17 cellular contexts compared by ENCODE assay signal in the genomic region with DNA sequence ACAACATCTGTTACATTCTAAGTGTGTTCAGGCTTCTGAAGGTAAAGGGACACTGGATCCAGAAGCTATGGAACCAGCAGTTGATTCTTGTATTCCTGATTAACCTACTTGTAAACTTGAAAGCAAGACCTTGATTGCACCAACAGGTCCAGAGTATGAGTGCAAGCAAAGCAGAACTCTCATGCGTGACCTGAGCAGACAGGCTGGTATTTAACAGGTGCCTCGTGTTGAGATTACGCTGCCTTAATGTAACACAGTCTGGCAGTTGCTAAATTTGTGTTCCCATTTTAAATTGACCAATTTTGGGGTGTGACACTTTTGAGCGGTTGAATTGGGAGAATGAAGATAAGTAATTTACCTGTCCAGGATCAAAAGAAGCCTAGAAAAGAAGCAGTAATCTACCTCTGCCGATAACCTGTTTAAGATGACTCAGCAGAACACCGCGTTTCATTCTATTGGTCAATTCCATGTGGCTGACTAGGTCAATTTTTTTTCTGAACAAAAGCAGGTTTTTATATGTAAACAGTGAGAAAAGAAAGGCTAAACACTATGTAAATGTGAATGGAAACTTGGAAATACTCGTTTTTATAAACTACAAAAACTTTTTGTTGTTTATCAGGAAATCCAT.
A peak's percentile ranks its signal among the peaks of the same experiment; 100 is the strongest.
DNase-seq lines count a peak whose midpoint lies in the region; ATAC-seq, FAIRE-seq and TF ChIP-seq lines count a peak whose summit lies in the region.
"Had no signal": no experiment of that assay in that cellular context is flagged by ENCODE, and none has a peak within 500 bp of the region (broad histone marks: within the 10 kb centered on the region; RNA-seq: fewer than 3 reads in every experiment).

No MANE protein-coding gene starts in this region.

- no peaks in the 10 kb centered on the region for H3K27me3 ChIP-seq in right lobe of liver
- H3K27me3 ChIP-seq: BE2C, ovary, suprapubic skin had no signal

- no peak for TF ChIP-seq RAD21 in A549 (conservative IDR thresholded peaks at IDR 0.05 in 1 of 2, IDR thresholded peaks at IDR 0.05 in 1 of 2)

- POLR2A ChIA-PET in A549 (lab: Yijun Ruan, JAX), result no interaction called here

- ATAC-seq in A549, result no peak
- no peak for ATAC-seq in activated naive CD8-positive, alpha-beta T cell treated with anti-CD3 and anti-CD28 coated beads, Interleukin-2, amount 50 U/mL, for 24 hours
- peak; percentile 32 to 56 (median 46) for ATAC-seq in right lobe of liver
- no peak for ATAC-seq in GM18517 (IDR thresholded peaks at IDR 0.05; ENCODE audit: unreplicated experiment)

- H3K9me3 ChIP-seq in A549 (no peaks in the 10 kb centered on the region), right lobe of liver (no peaks in the 10 kb centered on the region)
- H3K9me3 ChIP-seq: BE2C, ovary, suprapubic skin had no signal

- H3K36me3 ChIP-seq in right lobe of liver, result peaks cover 0 to 40% (median 3%) of the 10 kb centered on the region in 4 donors
- H3K36me3 ChIP-seq: ovary had no signal

- TF ChIP-seq EP300 in A549 (IDR thresholded peaks at IDR 0.05), result no peak

- intact Hi-C loops in right lobe of liver (cut with DNase I), result no loop called here

- DNase-seq in A549 (ENCODE audit: low read depth in 1 of 2, low spot score in 1 of 2), result no peak
- DNase-seq in Caki2 (ENCODE audit: low read depth), result peak; percentile 16
- DNase-seq in activated naive CD8-positive, alpha-beta T cell treated with anti-CD3 and anti-CD28 coated beads, Interleukin-2, amount 50 U/mL, for 24 hours, result no peak
- no peak for DNase-seq in right lobe of liver
- no peak for DNase-seq in 8988T
- DNase-seq in iPS-NIHi7 (ENCODE audit: extremely low spot score), result no peak
- DNase-seq: BE2C; NCI-H2107; NCI-H524 treated with DMSO at 0.1 percent for 48 hours; ovary; SIG-M5; stimulated activated CD4-positive, alpha-beta T cell treated with anti-CD3 and anti-CD28 coated beads, Interleukin-4, amount 100 ng/mL, for 1 hour had no signal

- TF ChIP-seq CTCF in A549 (IDR thresholded peaks at IDR 0.05) (no peak), right lobe of liver (IDR thresholded peaks at IDR 0.05) (no peak)

- H3K4me3 ChIP-seq in A549, result no peak overlapping the region
- H3K4me3 ChIP-seq in right lobe of liver, result no peak overlapping the region
- H3K4me3 ChIP-seq: coronary artery, ovary, suprapubic skin had no signal

- H3K4me2 ChIP-seq in A549, result no peak overlapping the region

- CTCF ChIA-PET in A549 (lab: Yijun Ruan, JAX), result no interaction called here

- peak overlapping the region; percentile 55 for H3K27ac Mint-ChIP-seq in activated naive CD8-positive, alpha-beta T cell treated with anti-CD3 and anti-CD28 coated beads, Interleukin-2, amount 50 U/mL, for 24 hours
- H3K27ac Mint-ChIP-seq: T-helper 1 cell treated with Interleukin-12 subunit alpha and Interleukin-12 subunit beta and Interleukin-4 antibody, amounts not matched to agents 30 μg/mL and 1 μg/mL, for 36 hours had no signal

- 85% methylated on average over 8 of the region's 8 CpGs for WGBS in A549 (ENCODE audit: missing lambda C conversion rate)
- WGBS in right lobe of liver (ENCODE audit: insufficient coverage, low coverage, low lambda C conversion rate, missing lambda C conversion rate), result 73% methylated on average over 8 of the region's 8 CpGs

- peaks cover 3% of the 10 kb centered on the region for H3K4me1 Mint-ChIP-seq in activated naive CD8-positive, alpha-beta T cell treated with anti-CD3 and anti-CD28 coated beads, Interleukin-2, amount 50 U/mL, for 24 hours

- FAIRE-seq in A549 (lab: Jason Lieb, UNC), result no peak

- peak overlapping the region in 1 of 2 experiments; percentile 22; a peak in 1 of 6 replicates for H3K27ac ChIP-seq in A549
- H3K27ac ChIP-seq in right lobe of liver, result no peak overlapping the region
- H3K27ac ChIP-seq: coronary artery, ovary, suprapubic skin, VCaP had no signal

- H3K4me1 ChIP-seq in A549, result peaks cover 11% of the 10 kb centered on the region; the same call in 2 of the 3 replicates
- peaks cover 0 to 8% (median 2%) of the 10 kb centered on the region in 4 donors for H3K4me1 ChIP-seq in right lobe of liver
- H3K4me1 ChIP-seq: BE2C, suprapubic skin had no signal

- H3K9me3 Mint-ChIP-seq in activated naive CD8-positive, alpha-beta T cell treated with anti-CD3 and anti-CD28 coated beads, Interleukin-2, amount 50 U/mL, for 24 hours, result no peaks in the 10 kb centered on the region
- H3K9me3 Mint-ChIP-seq: T-helper 1 cell treated with Interleukin-12 subunit alpha and Interleukin-12 subunit beta and Interleukin-4 antibody, amounts not matched to agents 30 μg/mL and 1 μg/mL, for 36 hours had no signal

- in situ Hi-C loops in Caki2 (cut with HindIII; ENCODE audit: low pct_unique_long_range_greater_than_20kb, low sequenced_read_pairs), result no loop called here

- H3K4me3 Mint-ChIP-seq in activated naive CD8-positive, alpha-beta T cell treated with anti-CD3 and anti-CD28 coated beads, Interleukin-2, amount 50 U/mL, for 24 hours, result no peak overlapping the region
- H3K4me3 Mint-ChIP-seq: T-helper 1 cell treated with Interleukin-12 subunit alpha and Interleukin-12 subunit beta and Interleukin-4 antibody, amounts not matched to agents 30 μg/mL and 1 μg/mL, for 36 hours had no signal

- no peak for TF ChIP-seq POLR2A in A549 (IDR thresholded peaks at IDR 0.05; ENCODE audit: low read length)
- TF ChIP-seq POLR2A in right lobe of liver (IDR thresholded peaks at IDR 0.05), result no peak

- H3K27me3 Mint-ChIP-seq in activated naive CD8-positive, alpha-beta T cell treated with anti-CD3 and anti-CD28 coated beads, Interleukin-2, amount 50 U/mL, for 24 hours, result no peaks in the 10 kb centered on the region

- H3K36me3 Mint-ChIP-seq in activated naive CD8-positive, alpha-beta T cell treated with anti-CD3 and anti-CD28 coated beads, Interleukin-2, amount 50 U/mL, for 24 hours (ENCODE audit: low read depth), result peaks cover 68% of the 10 kb centered on the region

TF ChIP-seq in A549, 52 proteins besides CTCF, POLR2A, EP300 and RAD21:
- TF ChIP-seq MAFK (IDR thresholded peaks at IDR 0.05; ENCODE audit: partially characterized antibody) (peak; percentile 92), RCOR1 (IDR thresholded peaks at IDR 0.05; ENCODE audit: low read depth, low read length) (no peak), NFE2L2 (conservative IDR thresholded peaks at IDR 0.05; ENCODE audit: low read length) (peak; percentile 47; the same call in 1 of the 2 replicates)

Comparison
In these comparisons a context has a peak if more than half of its experiments do, and no peak if none do; other contexts are left out.
1. ATAC-seq: peak in right lobe of liver (4 of 4); none in A549 (0 of 2), activated naive CD8-positive, alpha-beta T cell treated with anti-CD3 and anti-CD28 coated beads, Interleukin-2, amount 50 U/mL, for 24 hours (single experiment) and GM18517 (single experiment).